ENCODE assay signal across 7 cellular contexts in the genomic region with DNA sequence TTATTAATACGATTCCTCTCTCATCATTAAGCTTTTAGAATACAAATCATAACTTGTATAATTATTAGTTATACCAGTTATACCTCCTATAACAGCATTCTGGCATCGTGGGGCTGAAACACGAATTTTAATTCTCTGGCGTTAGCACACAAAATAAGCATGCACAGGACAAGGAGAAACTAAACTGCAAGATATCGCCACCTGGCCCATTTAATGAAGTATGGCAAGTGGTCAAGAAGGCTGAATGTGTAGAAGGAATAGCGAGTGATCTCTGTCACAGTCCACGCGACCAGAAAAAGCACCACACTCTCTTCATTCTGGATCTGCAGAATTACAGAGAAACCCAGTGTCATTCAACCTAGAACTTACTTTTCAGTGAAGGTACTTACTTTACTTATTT. TPM values are rescaled to one million over a fixed set of nuclear protein-coding genes. Genes with fewer than 3 reads are reported as not detected.
DNase-seq lines count a peak whose midpoint lies in the region; ATAC-seq and TF ChIP-seq lines count a peak whose summit lies in the region.

No MANE protein-coding gene starts in this region.

- H3K4me1 ChIP-seq in body of pancreas = no peaks in the 10 kb centered on the region

- H3K27me3 ChIP-seq in body of pancreas = no peaks in the 10 kb centered on the region

- H3K4me1 Mint-ChIP-seq in neural crest cell = no peaks in the 10 kb centered on the region

- 26 to 43% methylated on average over 8 of the region's 8 CpGs for WGBS in body of pancreas, 2 donors

- H3K27me3 Mint-ChIP-seq in neural crest cell (ENCODE audit: low read depth) = no peaks in the 10 kb centered on the region

- H3K4me3 Mint-ChIP-seq in neural crest cell = no peak overlapping the region

- no peak overlapping the region for H3K4me3 ChIP-seq in body of pancreas

- DNase-seq in body of pancreas (peak in 2 of 4 donors; percentile 15 to 33), neural crest cell (ENCODE audit: low read depth, low spot score) (no peak), GM19240 (ENCODE audit: insufficient read length, low spot score) (no peak), NK-92 (lab: John Stamatoyannopoulos, UW; ENCODE audit: unreplicated experiment) (no peak)

- ATAC-seq in body of pancreas = no peak
- ATAC-seq in GM21619 (IDR thresholded peaks at IDR 0.05; ENCODE audit: unreplicated experiment) = no peak

- peak; percentile 9 for TF ChIP-seq CTCF in GM12873 (IDR thresholded peaks at IDR 0.05; ENCODE audit: insufficient read depth, low read depth, low read length, missing control alignments)
- peak; percentile 42; the same call in 1 of the 2 replicates for TF ChIP-seq CTCF in LNCAP (IDR thresholded peaks at IDR 0.05)
- TF ChIP-seq CTCF in body of pancreas (IDR thresholded peaks at IDR 0.05) = peak in 4 of 7 experiments; percentile 13 to 41 (median 32)
- peak; percentile 51 for TF ChIP-seq CTCF in neural crest cell (conservative IDR thresholded peaks at IDR 0.05)

- H3K36me3 Mint-ChIP-seq in neural crest cell (ENCODE audit: low read depth) = no peaks in the 10 kb centered on the region

- H3K9me3 ChIP-seq in body of pancreas = no peaks in the 10 kb centered on the region

- no peaks in the 10 kb centered on the region for H3K36me3 ChIP-seq in body of pancreas (replicated peaks in 1 of 2; ENCODE audit: insufficient read depth in 1 of 2, low read depth in 2 of 2)

- H3K9me3 Mint-ChIP-seq in neural crest cell = no peaks in the 10 kb centered on the region

- no peak for TF ChIP-seq POLR2A in body of pancreas (IDR thresholded peaks at IDR 0.05)

- intact Hi-C loops in body of pancreas (cut with DNase I) = no loop called here

- no peak overlapping the region for H3K27ac ChIP-seq in body of pancreas

- no peak overlapping the region for H3K27ac Mint-ChIP-seq in neural crest cell (ENCODE audit: unreplicated experiment)

RNA-seq across cellular contexts. Expression of gene HACD1, which starts 18.1 kb away (rescaled TPM):
- total RNA-seq in body of pancreas = 1 to 10 TPM; 1.0 to 4.9 TPM
- 13.7 and 14.6 TPM in 2 replicates for total RNA-seq in neural crest cell

RNA-seq across cellular contexts. Expression of gene STAM, which starts 44.9 kb away (rescaled TPM):
- total RNA-seq in body of pancreas (10 to 100 TPM in 1 of 2 donors, 1 to 10 TPM in 1; 7.3 to 15.5 TPM), neural crest cell (29.0 and 30.7 TPM in 2 replicates)
